In genomic region chr6:51574040-51574439, GRCh38 we compare ENCODE assay signal across 9 cellular contexts.
"Had no signal": no experiment of that assay in that cellular context is flagged by ENCODE, and none has a peak within 500 bp of the region (broad histone marks: within the 10 kb centered on the region; RNA-seq: fewer than 3 reads in every experiment).

No MANE protein-coding gene starts in this region.

- ATAC-seq: GM23338, HCT116 had no signal

- H3K9ac ChIP-seq: GM23248 had no signal

- H2AFZ ChIP-seq: GM23248, GM23338 had no signal

- H3K4me2 ChIP-seq: GM23338 had no signal

- H3K9me3 ChIP-seq: HAP-1 had no signal

- H3K27ac ChIP-seq: GM23248 had no signal

- H3K4me1 ChIP-seq: HAP-1 had no signal

- DNase-seq: GM23248, GOT3, H7, H9, HCEC 1CT, HFFc6 had no signal

- H3K4me3 ChIP-seq: GM23248, GM23338, HAP-1 had no signal

- H3K36me3 ChIP-seq: HAP-1 had no signal
